In genomic region chr3:132245547-132245946, GRCh38 we compare ENCODE assay signal across 24 cellular contexts.
DNase-seq lines count a peak whose midpoint lies in the region; ATAC-seq and TF ChIP-seq lines count a peak whose summit lies in the region.
"Had no signal": no experiment of that assay in that cellular context is flagged by ENCODE, and none has a peak within 500 bp of the region (broad histone marks: within the 10 kb centered on the region; RNA-seq: fewer than 3 reads in every experiment).

No MANE protein-coding gene starts in this region.

- no peaks in the 10 kb centered on the region for H3K79me2 ChIP-seq in OCI-LY7 (ENCODE audit: insufficient read depth, low read depth, low read length)

- H3K27me3 Mint-ChIP-seq in Calu3 (ENCODE audit: unreplicated experiment) = peaks cover 20% of the 10 kb centered on the region
- H3K27me3 Mint-ChIP-seq in activated T-cell treated with anti-CD3 and anti-CD28 coated beads, Interleukin-2, amount 50 U/mL, for 72 hours (ENCODE audit: low read depth) = peaks cover 28% of the 10 kb centered on the region

- no peaks in the 10 kb centered on the region for H3K9me3 ChIP-seq in breast epithelium
- H3K9me3 ChIP-seq in lower lobe of right lung = no peaks in the 10 kb centered on the region
- no peaks in the 10 kb centered on the region for H3K9me3 ChIP-seq in OCI-LY7 (ENCODE audit: low read length)
- H3K9me3 ChIP-seq: ascending aorta, colonic mucosa, gastrocnemius medialis, Peyer's patch, suprapubic skin had no signal

- DNase-seq in Calu3 = peak; percentile 63
- peak; percentile 14 to 48 for DNase-seq in HL-60 (ENCODE audit: low read depth in 1 of 2, low spot score in 1 of 2)
- DNase-seq in breast epithelium (ENCODE audit: low spot score in 2 of 2) = peak in 1 of 2 donors; percentile 20
- no peak for DNase-seq in lower lobe of right lung
- DNase-seq in stimulated activated CD4-positive, alpha-beta T cell treated with anti-CD3 and anti-CD28 coated beads, Interleukin-4, amount 100 ng/mL, for 4 hours = no peak
- no peak for DNase-seq in OCI-LY7 (ENCODE audit: low spot score)
- DNase-seq in left ventricle myocardium superior = no peak
- no peak for DNase-seq in activated T-cell treated with anti-CD3 and anti-CD28 coated beads, Interleukin-2, amount 50 U/mL, for 72 hours
- DNase-seq: activated B cell treated with CpG ODN at 0.5 μM for 24 hours; activated CD8-positive, alpha-beta T cell treated with anti-CD3 and anti-CD28 coated beads, Interleukin-2, amount 10 ng/mL, durations not matched to agents 7 days and 5 days; activated T-cell treated with anti-CD3 and anti-CD28 coated beads, Interleukin-2, amount 50 U/mL, for 24 hours; CD8-positive, alpha-beta T cell; colonic mucosa; gastrocnemius medialis; Karpas-422; left colon; NCI-H2081 treated with DMSO at 0.1 percent for 48 hours; NCI-H524; Peyer's patch had no signal

- POLR2A ChIA-PET in OCI-LY7 (lab: Charles Lee) = no interaction called here

- intact Hi-C loops in Calu3 (cut with micrococcal nuclease; ENCODE audit: unreplicated experiment) (no loop called here), breast epithelium (cut with DNase I; ENCODE audit: low total_unique reads) (no loop called here), lower lobe of right lung (cut with DNase I) (no loop called here), OCI-LY7 (cut with micrococcal nuclease; ENCODE audit: unreplicated experiment) (no loop called here), left ventricle myocardium superior (cut with micrococcal nuclease) (no loop called here)

- no peak overlapping the region for H3K4me3 ChIP-seq in HL-60 (replicated peaks; ENCODE audit: insufficient read depth, low read length)
- no peak overlapping the region for H3K4me3 ChIP-seq in breast epithelium
- H3K4me3 ChIP-seq in lower lobe of right lung = no peak overlapping the region
- H3K4me3 ChIP-seq in OCI-LY7 (ENCODE audit: low read depth, low read length, poor library complexity, severe bottlenecking) = no peak overlapping the region
- H3K4me3 ChIP-seq: ascending aorta, colonic mucosa, gastrocnemius medialis, Peyer's patch, SK-N-MC, suprapubic skin had no signal

- no peaks in the 10 kb centered on the region for H3K9me2 ChIP-seq in OCI-LY7 (ENCODE audit: insufficient read depth, low read length)

- no peak overlapping the region for H3K4me2 ChIP-seq in OCI-LY7 (ENCODE audit: low read length)

- no peak overlapping the region for H3K27ac Mint-ChIP-seq in Calu3 (ENCODE audit: unreplicated experiment)
- no peak overlapping the region for H3K27ac Mint-ChIP-seq in activated T-cell treated with anti-CD3 and anti-CD28 coated beads, Interleukin-2, amount 50 U/mL, for 72 hours
- H3K27ac Mint-ChIP-seq: activated B cell treated with CpG ODN at 0.5 μM for 24 hours; activated CD8-positive, alpha-beta T cell treated with anti-CD3 and anti-CD28 coated beads, Interleukin-2, amount 10 ng/mL, durations not matched to agents 7 days and 5 days; activated naive CD4-positive, alpha-beta T cell treated with anti-CD3 and anti-CD28 coated beads, Interleukin-2, amount 50 U/mL, for 24 hours; activated T-cell treated with anti-CD3 and anti-CD28 coated beads, Interleukin-2, amount 50 U/mL, for 24 hours; CD8-positive, alpha-beta T cell had no signal

- H3K4me1 ChIP-seq in breast epithelium (no peaks in the 10 kb centered on the region), lower lobe of right lung (peaks cover 10% of the 10 kb centered on the region), OCI-LY7 (ENCODE audit: insufficient read depth, low read length, poor library complexity, severe bottlenecking) (no peaks in the 10 kb centered on the region)
- H3K4me1 ChIP-seq: ascending aorta, colonic mucosa, gastrocnemius medialis, Peyer's patch, suprapubic skin had no signal

- TF ChIP-seq POLR2A in breast epithelium (IDR thresholded peaks at IDR 0.05) = no peak

- H3K4me1 Mint-ChIP-seq in Calu3 (ENCODE audit: low read depth, unreplicated experiment) = peaks cover 27% of the 10 kb centered on the region
- no peaks in the 10 kb centered on the region for H3K4me1 Mint-ChIP-seq in activated T-cell treated with anti-CD3 and anti-CD28 coated beads, Interleukin-2, amount 50 U/mL, for 72 hours (ENCODE audit: low read depth)
- H3K4me1 Mint-ChIP-seq: activated B cell treated with CpG ODN at 0.5 μM for 24 hours; activated naive CD4-positive, alpha-beta T cell treated with anti-CD3 and anti-CD28 coated beads, Interleukin-2, amount 50 U/mL, for 24 hours; neural crest cell had no signal

- H3K36me3 Mint-ChIP-seq in Calu3 (ENCODE audit: insufficient read depth, unreplicated experiment) = no peaks in the 10 kb centered on the region
- H3K36me3 Mint-ChIP-seq in activated T-cell treated with anti-CD3 and anti-CD28 coated beads, Interleukin-2, amount 50 U/mL, for 72 hours (ENCODE audit: insufficient read depth in 2 of 2) = no peaks in the 10 kb centered on the region
- H3K36me3 Mint-ChIP-seq: activated naive CD4-positive, alpha-beta T cell treated with anti-CD3 and anti-CD28 coated beads, Interleukin-2, amount 50 U/mL, for 24 hours; CD8-positive, alpha-beta T cell had no signal

- no peak overlapping the region for H2AFZ ChIP-seq in OCI-LY7 (ENCODE audit: low read length)

- CTCF ChIA-PET in Calu3 (lab: Charles Lee) (interaction anchor here (1.4 to 2.1 kb wide), 2 partner anchors 11 to 97 kb away, joined by 4 to 7 read pairs; no protein-coding TSS in a partner anchor), OCI-LY7 (lab: Charles Lee; ENCODE audit: unreplicated experiment) (no interaction called here)

- H4K20me1 ChIP-seq in OCI-LY7 (ENCODE audit: insufficient read depth, low read length) = no peaks in the 10 kb centered on the region

- peak overlapping the region; percentile 79 for H3K27ac ChIP-seq in HL-60 (replicated peaks)
- H3K27ac ChIP-seq in breast epithelium = peak overlapping the region; percentile 32 to 50
- no peak overlapping the region for H3K27ac ChIP-seq in lower lobe of right lung
- no peak overlapping the region for H3K27ac ChIP-seq in OCI-LY7 (ENCODE audit: low read depth, low read length, poor library complexity, severe bottlenecking)
- H3K27ac ChIP-seq: ascending aorta, colonic mucosa, gastrocnemius medialis, Peyer's patch, SK-N-MC, suprapubic skin had no signal

- no peak for TF ChIP-seq CTCF in Calu3 (IDR thresholded peaks at IDR 0.05; ENCODE audit: unreplicated experiment)
- no peak for TF ChIP-seq CTCF in HL-60 (IDR thresholded peaks at IDR 0.05; ENCODE audit: insufficient read depth, low read length)
- no peak for TF ChIP-seq CTCF in breast epithelium (IDR thresholded peaks at IDR 0.05)
- TF ChIP-seq CTCF in lower lobe of right lung (IDR thresholded peaks at IDR 0.05) = no peak
- TF ChIP-seq CTCF in OCI-LY7 (conservative IDR thresholded peaks at IDR 0.05; ENCODE audit: low read length) = no peak

- H3K36me3 ChIP-seq in breast epithelium (no peaks in the 10 kb centered on the region), lower lobe of right lung (no peaks in the 10 kb centered on the region), OCI-LY7 (ENCODE audit: insufficient read depth, low read length) (no peaks in the 10 kb centered on the region)
- H3K36me3 ChIP-seq: ascending aorta, colonic mucosa, gastrocnemius medialis, Peyer's patch, suprapubic skin had no signal

- H3K27me3 ChIP-seq in HL-60 (ENCODE audit: insufficient read depth, poor library complexity, severe bottlenecking) (no peaks in the 10 kb centered on the region), breast epithelium (no peaks in the 10 kb centered on the region), lower lobe of right lung (ENCODE audit: low read depth) (no peaks in the 10 kb centered on the region)
- H3K27me3 ChIP-seq: ascending aorta, colonic mucosa, gastrocnemius medialis, Peyer's patch, suprapubic skin had no signal

- BruUV-seq in Calu3 (replicated peaks; lab: Mats Ljungman, UMichigan) = no TSS peak
- BruUV-seq in OCI-LY7 (replicated peaks; lab: Mats Ljungman, UMichigan) = no TSS peak

- no peak overlapping the region for H3K4me3 Mint-ChIP-seq in Calu3 (ENCODE audit: low read depth, unreplicated experiment)
- no peak overlapping the region for H3K4me3 Mint-ChIP-seq in activated T-cell treated with anti-CD3 and anti-CD28 coated beads, Interleukin-2, amount 50 U/mL, for 72 hours
- H3K4me3 Mint-ChIP-seq: activated B cell treated with CpG ODN at 0.5 μM for 24 hours; activated CD8-positive, alpha-beta T cell treated with anti-CD3 and anti-CD28 coated beads, Interleukin-2, amount 10 ng/mL, durations not matched to agents 7 days and 5 days; activated naive CD4-positive, alpha-beta T cell treated with anti-CD3 and anti-CD28 coated beads, Interleukin-2, amount 50 U/mL, for 24 hours; activated T-cell treated with anti-CD3 and anti-CD28 coated beads, Interleukin-2, amount 50 U/mL, for 24 hours; CD8-positive, alpha-beta T cell; neural crest cell had no signal

- ATAC-seq in lower lobe of right lung = peak; percentile 63 to 76
- ATAC-seq in left ventricle myocardium superior = no peak
- no peak for ATAC-seq in activated T-cell treated with anti-CD3 and anti-CD28 coated beads, Interleukin-2, amount 50 U/mL, for 72 hours (replicated peaks in 1 of 2)
- ATAC-seq: activated CD8-positive, alpha-beta T cell treated with anti-CD3 and anti-CD28 coated beads, Interleukin-2, amount 10 ng/mL, durations not matched to agents 7 days and 5 days; CD8-positive, alpha-beta T cell; gastrocnemius medialis had no signal

- H3K9me3 Mint-ChIP-seq in Calu3 (ENCODE audit: low read depth, unreplicated experiment) = no peaks in the 10 kb centered on the region
- H3K9me3 Mint-ChIP-seq in activated T-cell treated with anti-CD3 and anti-CD28 coated beads, Interleukin-2, amount 50 U/mL, for 72 hours = no peaks in the 10 kb centered on the region
- H3K9me3 Mint-ChIP-seq: activated B cell treated with CpG ODN at 0.5 μM for 24 hours; activated naive CD4-positive, alpha-beta T cell treated with anti-CD3 and anti-CD28 coated beads, Interleukin-2, amount 50 U/mL, for 24 hours; activated T-cell treated with anti-CD3 and anti-CD28 coated beads, Interleukin-2, amount 50 U/mL, for 24 hours; CD8-positive, alpha-beta T cell had no signal

Comparison
In these comparisons a context has a peak if more than half of its experiments do, and no peak if none do; other contexts are left out.
1. DNase-seq: peak in Calu3 (single experiment) and HL-60 (2 of 2); none in lower lobe of right lung (single experiment), stimulated activated CD4-positive, alpha-beta T cell treated with anti-CD3 and anti-CD28 coated beads, Interleukin-4, amount 100 ng/mL, for 4 hours (0 of 2), OCI-LY7 (single experiment), left ventricle myocardium superior (single experiment) and activated T-cell treated with anti-CD3 and anti-CD28 coated beads, Interleukin-2, amount 50 U/mL, for 72 hours (0 of 2).
2. H3K27ac ChIP-seq: peak in HL-60 (single experiment) and breast epithelium (2 of 2); none in lower lobe of right lung (single experiment) and OCI-LY7 (single experiment).
3. ATAC-seq: peak in lower lobe of right lung (2 of 2); none in left ventricle myocardium superior (single experiment) and activated T-cell treated with anti-CD3 and anti-CD28 coated beads, Interleukin-2, amount 50 U/mL, for 72 hours (0 of 2).